18 cellular contexts compared by ENCODE assay signal in the genomic region with DNA sequence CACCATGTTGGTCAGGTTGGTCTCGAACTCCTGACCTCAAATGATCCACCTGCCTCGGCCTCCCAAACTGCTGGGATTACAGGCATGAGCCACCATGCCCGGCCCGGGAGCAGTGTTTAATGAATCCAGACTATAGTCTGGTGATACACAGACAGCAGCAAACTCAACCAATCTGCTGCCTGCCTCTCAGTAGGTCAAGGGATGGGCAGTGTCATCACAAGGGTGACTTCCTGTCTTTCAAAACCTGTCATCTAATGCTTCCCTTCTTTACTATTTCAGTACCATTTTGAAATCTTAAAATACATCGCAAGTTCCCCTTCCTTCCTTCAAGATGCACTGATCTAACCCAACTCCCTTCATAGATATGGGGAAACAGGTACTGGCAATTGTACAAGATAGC. TPM values are rescaled to one million over a fixed set of nuclear protein-coding genes. Genes with fewer than 3 reads are reported as not detected.
DNase-seq lines count a peak whose midpoint lies in the region; ATAC-seq and TF ChIP-seq lines count a peak whose summit lies in the region.
"Had no signal": no experiment of that assay in that cellular context is flagged by ENCODE, and none has a peak within 500 bp of the region (broad histone marks: within the 10 kb centered on the region; RNA-seq: fewer than 3 reads in every experiment).

No MANE protein-coding gene starts in this region.

- H3K4me2 ChIP-seq in mesenchymal stem cell (ENCODE audit: low read length, poor library complexity, severe bottlenecking) = no peak overlapping the region

- H3K9me3 ChIP-seq in stomach = no peaks in the 10 kb centered on the region
- no peaks in the 10 kb centered on the region for H3K9me3 ChIP-seq in mesenchymal stem cell (ENCODE audit: control insufficient read depth, low read length)
- H3K9me3 ChIP-seq: SJSA1 had no signal

- H2BK15ac ChIP-seq in mesenchymal stem cell (ENCODE audit: low read depth, poor library complexity, severe bottlenecking) = no peak overlapping the region

- H3K9ac ChIP-seq in mesenchymal stem cell (ENCODE audit: low read length) = no peak overlapping the region

- H3K27ac ChIP-seq in stomach (peak overlapping the region in 1 of 5 donors; percentile 26), mesenchymal stem cell (ENCODE audit: low read length, poor library complexity, severe bottlenecking) (no peak overlapping the region)
- H3K27ac ChIP-seq: coronary artery, SJSA1 had no signal

- intact Hi-C loops in stomach (cut with DNase I; ENCODE audit: low total_unique reads) = no loop called here

- H3K4me1 ChIP-seq in stomach = peaks cover 3 to 26% (median 10%) of the 10 kb centered on the region in 4 donors
- H3K4me1 ChIP-seq in mesenchymal stem cell (ENCODE audit: control insufficient read depth, insufficient read depth, low read depth, low read length) = no peaks in the 10 kb centered on the region
- H3K4me1 ChIP-seq: SJSA1 had no signal

- H3K27me3 ChIP-seq in stomach (no peaks in the 10 kb centered on the region), mesenchymal stem cell (ENCODE audit: control insufficient read depth in 1 of 2, insufficient read depth in 1 of 2, low read length in 2 of 2) (peaks cover 0 to 5% of the 10 kb centered on the region in 2 experiments)
- H3K27me3 ChIP-seq: SJSA1 had no signal

- no peak for TF ChIP-seq EP300 in stomach (IDR thresholded peaks at IDR 0.05)

- no peak for TF ChIP-seq CTCF in stomach (IDR thresholded peaks at IDR 0.05)

- H2BK120ac ChIP-seq in mesenchymal stem cell (ENCODE audit: low read depth, low read length) = no peak overlapping the region

- no peaks in the 10 kb centered on the region for H3K9me3 Mint-ChIP-seq in activated naive CD8-positive, alpha-beta T cell (ENCODE audit: low read depth)
- no peaks in the 10 kb centered on the region for H3K9me3 Mint-ChIP-seq in activated naive CD8-positive, alpha-beta T cell treated with anti-CD3 and anti-CD28 coated beads, Interleukin-2, amount 50 U/mL, for 24 hours
- H3K9me3 Mint-ChIP-seq: activated naive CD4-positive, alpha-beta T cell treated with anti-CD3 and anti-CD28 coated beads, Interleukin-2, amount 50 U/mL, for 72 hours; brain had no signal

- no peaks in the 10 kb centered on the region for H3K27me3 Mint-ChIP-seq in activated naive CD8-positive, alpha-beta T cell
- H3K27me3 Mint-ChIP-seq in activated naive CD8-positive, alpha-beta T cell treated with anti-CD3 and anti-CD28 coated beads, Interleukin-2, amount 50 U/mL, for 24 hours = no peaks in the 10 kb centered on the region

- DNase-seq in activated naive CD8-positive, alpha-beta T cell treated with anti-CD3 and anti-CD28 coated beads, Interleukin-2, amount 50 U/mL, for 24 hours = no peak
- DNase-seq in NOMO-1 treated with dmso at 0.1 percent for 144 hours (lab: John Stamatoyannopoulos, UW; ENCODE audit: unreplicated experiment) = peak; percentile 74
- no peak for DNase-seq in left lobe of liver (ENCODE audit: low spot score)
- no peak for DNase-seq in stomach
- no peak for DNase-seq in DMS114 treated with DMSO at 0.1 percent for 48 hours (lab: John Stamatoyannopoulos, UW; ENCODE audit: unreplicated experiment)
- no peak for DNase-seq in mesenchymal stem cell
- no peak for DNase-seq in activated naive CD4-positive, alpha-beta T cell (lab: John Stamatoyannopoulos, UW)
- DNase-seq: NCI-H2107; NCI-H524 treated with DMSO at 0.1 percent for 48 hours; stimulated activated CD4-positive, alpha-beta T cell treated with anti-CD3 and anti-CD28 coated beads, Interleukin-15, amount 100 ng/mL, for 24 hours; stimulated activated naive CD4-positive, alpha-beta T cell; trophoblast cell had no signal

- no peak overlapping the region for H4K91ac ChIP-seq in mesenchymal stem cell (ENCODE audit: low read length)

- no peaks in the 10 kb centered on the region for H3K36me3 Mint-ChIP-seq in activated naive CD8-positive, alpha-beta T cell
- H3K36me3 Mint-ChIP-seq in activated naive CD8-positive, alpha-beta T cell treated with anti-CD3 and anti-CD28 coated beads, Interleukin-2, amount 50 U/mL, for 24 hours (ENCODE audit: low read depth) = peaks cover 39% of the 10 kb centered on the region

- H2BK5ac ChIP-seq in mesenchymal stem cell (ENCODE audit: low read depth, low read length, poor library complexity, severe bottlenecking) = no peak overlapping the region

- H3K4me1 Mint-ChIP-seq in activated naive CD8-positive, alpha-beta T cell (ENCODE audit: low read depth) = peaks cover 23% of the 10 kb centered on the region
- H3K4me1 Mint-ChIP-seq in activated naive CD8-positive, alpha-beta T cell treated with anti-CD3 and anti-CD28 coated beads, Interleukin-2, amount 50 U/mL, for 24 hours = peaks cover 29% of the 10 kb centered on the region

- H3K4me3 Mint-ChIP-seq in activated naive CD8-positive, alpha-beta T cell = no peak overlapping the region
- H3K4me3 Mint-ChIP-seq in activated naive CD8-positive, alpha-beta T cell treated with anti-CD3 and anti-CD28 coated beads, Interleukin-2, amount 50 U/mL, for 24 hours = no peak overlapping the region
- H3K4me3 Mint-ChIP-seq: brain had no signal

- no peak overlapping the region for H4K8ac ChIP-seq in mesenchymal stem cell (ENCODE audit: low read length)

- WGBS in stomach, 5 donors = 77 to 88% (median 78%) methylated on average over 4 to 5 of the region's 5 CpGs
- WGBS in mesenchymal stem cell = 100% methylated on average over 5 of the region's 5 CpGs

- no peak overlapping the region for H2AK5ac ChIP-seq in mesenchymal stem cell (ENCODE audit: low read length, severe bottlenecking)

- H3K4me3 ChIP-seq in stomach (no peak overlapping the region), mesenchymal stem cell (ENCODE audit: insufficient read depth in 1 of 2, low read depth in 1 of 2, low read length in 2 of 2) (no peak overlapping the region)
- H3K4me3 ChIP-seq: coronary artery, SJSA1 had no signal

- H3K18ac ChIP-seq in mesenchymal stem cell (ENCODE audit: low read depth in 1 of 2, low read length in 2 of 2) = no peak overlapping the region

- H3K36me3 ChIP-seq in stomach = peaks cover 12 to 65% (median 64%) of the 10 kb centered on the region in 4 donors
- H3K36me3 ChIP-seq in mesenchymal stem cell (ENCODE audit: control insufficient read depth in 1 of 2, insufficient read depth in 2 of 2, low read depth in 1 of 2, low read length in 2 of 2) = peaks cover 15 to 57% of the 10 kb centered on the region in 2 experiments

- no peak overlapping the region for H3K14ac ChIP-seq in mesenchymal stem cell (ENCODE audit: low read length in 2 of 2)

- no peak for ATAC-seq in activated naive CD8-positive, alpha-beta T cell treated with anti-CD3 and anti-CD28 coated beads, Interleukin-2, amount 50 U/mL, for 24 hours
- ATAC-seq in left lobe of liver = peak; percentile 27
- ATAC-seq: activated naive CD4-positive, alpha-beta T cell treated with anti-CD3 and anti-CD28 coated beads, Interleukin-2, amount 50 U/mL, for 72 hours had no signal

- H3K27ac Mint-ChIP-seq in activated naive CD8-positive, alpha-beta T cell = peak overlapping the region; percentile 54
- no peak overlapping the region for H3K27ac Mint-ChIP-seq in activated naive CD8-positive, alpha-beta T cell treated with anti-CD3 and anti-CD28 coated beads, Interleukin-2, amount 50 U/mL, for 24 hours
- H3K27ac Mint-ChIP-seq: brain had no signal

- no peak for TF ChIP-seq POLR2A in stomach (IDR thresholded peaks at IDR 0.05)

- no peak overlapping the region for H3K4ac ChIP-seq in mesenchymal stem cell (ENCODE audit: low read depth in 1 of 2, low read length in 2 of 2)

- H3K23ac ChIP-seq in mesenchymal stem cell (ENCODE audit: low read length in 2 of 2) = no peak overlapping the region

- no peak overlapping the region for H2BK12ac ChIP-seq in mesenchymal stem cell (ENCODE audit: low read length in 2 of 2)

- H3K79me1 ChIP-seq in mesenchymal stem cell (replicated peaks; ENCODE audit: low read length, poor library complexity, severe bottlenecking) = no peaks in the 10 kb centered on the region

- H2AFZ ChIP-seq in mesenchymal stem cell (ENCODE audit: low read depth, low read length) = no peak overlapping the region

RNA-seq across cellular contexts. Expression of a gene that starts 8.4 kb away (rescaled TPM):
- 513 TPM for total RNA-seq in left lobe of liver
- total RNA-seq in stomach = 1,000 to 10,000 TPM in 2 of 5 donors, 100 to 1,000 TPM in 3; 117 to 3,049 (median 913) TPM
- 1,000 to 10,000 TPM; 6,944 to 8,391 (median 7,935) TPM for polyA plus RNA-seq in stomach
- polyA plus RNA-seq in mesenchymal stem cell (2013, experiment 1 of 2) = 6,089 TPM
- polyA plus RNA-seq in mesenchymal stem cell (2013, experiment 2 of 2) = 6,065 TPM

RNA-seq across cellular contexts. Expression of a gene that starts 24.6 kb away (rescaled TPM):
- total RNA-seq in left lobe of liver (0.45 TPM), stomach (10 to 100 TPM in 1 of 5 donors, not detected in 4; 33.6 TPM)
- polyA plus RNA-seq in stomach = 1 to 10 TPM; 1.5 to 2.0 (median 1.6) TPM
- polyA plus RNA-seq in mesenchymal stem cell (2013, experiment 1 of 2) = 0.35 TPM
- 0.29 TPM for polyA plus RNA-seq in mesenchymal stem cell (2013, experiment 2 of 2)
- total RNA-seq: kidney epithelial cell had no signal
